14 cellular contexts compared by ENCODE assay signal in the genomic region with DNA sequence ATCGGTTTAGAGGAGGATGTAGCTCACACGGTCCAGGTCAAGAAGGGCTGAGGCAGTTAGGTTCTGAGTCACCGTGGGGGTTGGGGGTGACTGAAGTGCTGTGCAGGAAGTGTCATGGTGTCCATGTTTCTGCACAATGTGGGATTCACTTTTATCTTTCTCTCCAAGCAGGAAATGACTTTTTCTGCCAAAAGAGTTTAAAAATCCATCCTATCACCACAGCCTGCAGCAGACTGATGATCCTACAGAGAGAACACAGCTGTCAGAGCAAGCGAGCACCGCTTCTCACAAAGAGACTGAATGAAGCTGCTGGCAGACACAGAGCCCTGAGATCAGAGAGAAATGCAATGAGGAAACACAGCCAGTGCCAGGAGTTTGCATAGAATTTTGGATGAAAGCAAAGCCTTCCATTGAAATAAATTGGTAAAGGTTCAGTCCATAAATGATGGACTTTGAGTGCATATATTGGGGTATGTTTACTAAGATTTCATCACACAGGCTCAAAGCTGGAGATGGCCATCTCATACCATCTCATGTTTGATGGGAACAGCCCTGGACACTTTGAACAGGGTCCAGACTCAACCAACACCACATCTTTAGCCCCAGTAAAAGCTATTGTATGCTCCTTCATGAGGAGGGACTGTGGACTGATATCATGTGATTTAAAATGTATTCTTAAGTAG.
DNase-seq lines count a peak whose midpoint lies in the region; ATAC-seq and TF ChIP-seq lines count a peak whose summit lies in the region.
"Had no signal": no experiment of that assay in that cellular context is flagged by ENCODE, and none has a peak within 500 bp of the region (broad histone marks: within the 10 kb centered on the region; RNA-seq: fewer than 3 reads in every experiment).

No MANE protein-coding gene starts in this region.

- no peaks in the 10 kb centered on the region for H3K36me3 ChIP-seq in MG63
- no peaks in the 10 kb centered on the region for H3K36me3 ChIP-seq in fibroblast of lung (ENCODE audit: control insufficient read depth, insufficient read depth, low read length)
- H3K36me3 ChIP-seq: sigmoid colon had no signal

- ATAC-seq in GM18868 (IDR thresholded peaks at IDR 0.05; ENCODE audit: unreplicated experiment) = no peak

- no peaks in the 10 kb centered on the region for H3K79me2 ChIP-seq in fibroblast of lung (ENCODE audit: control insufficient read depth, insufficient read depth, low read length)

- no peaks in the 10 kb centered on the region for H3K36me3 Mint-ChIP-seq in mesothelial cell of epicardium
- no peaks in the 10 kb centered on the region for H3K36me3 Mint-ChIP-seq in activated T-cell treated with anti-CD3 and anti-CD28 coated beads, Interleukin-2, amount 50 U/mL, for 24 hours (ENCODE audit: low read depth)
- H3K36me3 Mint-ChIP-seq: CD14-positive monocyte had no signal

- H3K27me3 Mint-ChIP-seq in mesothelial cell of epicardium (ENCODE audit: low read depth) = peaks cover 28% of the 10 kb centered on the region
- H3K27me3 Mint-ChIP-seq in activated T-cell treated with anti-CD3 and anti-CD28 coated beads, Interleukin-2, amount 50 U/mL, for 24 hours = no peaks in the 10 kb centered on the region
- H3K27me3 Mint-ChIP-seq: central memory CD8-positive, alpha-beta T cell had no signal

- H3K4me3 ChIP-seq in MG63 (no peak overlapping the region), fibroblast of lung (replicated peaks in 1 of 4; ENCODE audit: control extremely low read depth in 1 of 4, insufficient read depth in 1 of 4, low read depth in 3 of 4, low read length in 4 of 4) (no peak overlapping the region)
- H3K4me3 ChIP-seq: sigmoid colon had no signal

- peaks cover 10% of the 10 kb centered on the region for H3K4me1 ChIP-seq in fibroblast of lung (ENCODE audit: control insufficient read depth, extremely low read depth, insufficient read depth, low read length)
- H3K4me1 ChIP-seq: sigmoid colon had no signal

- H3K4me3 Mint-ChIP-seq in mesothelial cell of epicardium = no peak overlapping the region
- H3K4me3 Mint-ChIP-seq in activated T-cell treated with anti-CD3 and anti-CD28 coated beads, Interleukin-2, amount 50 U/mL, for 24 hours = no peak overlapping the region
- H3K4me3 Mint-ChIP-seq: CD14-positive monocyte; central memory CD8-positive, alpha-beta T cell; T-helper 2 cell treated with Interferon-gamma antibody and Interleukin-4, amounts not matched to agents 5 μg/mL and 100 μg/mL, for 36 hours had no signal

- H4K20me1 ChIP-seq in fibroblast of lung (ENCODE audit: control insufficient read depth, extremely low read depth, insufficient read depth, low read length) = no peaks in the 10 kb centered on the region

- DNase-seq in Daoy (ENCODE audit: low read depth) (peak; percentile 35), MG63 (peak; percentile 83), fibroblast of lung (ENCODE audit: low read depth in 2 of 2) (peak; percentile 9 to 69), mesothelial cell of epicardium (ENCODE audit: low spot score in 2 of 2, unreplicated experiment in 2 of 2) (no peak), epidermal melanocyte (ENCODE audit: insufficient read length, low spot score) (no peak)
- no peak for DNase-seq in activated T-cell treated with anti-CD3 and anti-CD28 coated beads, Interleukin-2, amount 50 U/mL, for 24 hours
- no peak for DNase-seq in activated CD4-positive, CD25-positive, alpha-beta regulatory T cell treated with anti-CD3 and anti-CD28 coated beads, Interleukin-2, amount 50 U/mL, for 72 hours
- DNase-seq: activated CD8-positive, alpha-beta memory T cell treated with anti-CD3 and anti-CD28 coated beads, Interleukin-2, amount 50 U/mL, for 4 hours; NCI-H1694; sigmoid colon had no signal

- peak overlapping the region; percentile 27 for H3K27ac Mint-ChIP-seq in mesothelial cell of epicardium
- H3K27ac Mint-ChIP-seq in activated T-cell treated with anti-CD3 and anti-CD28 coated beads, Interleukin-2, amount 50 U/mL, for 24 hours = no peak overlapping the region
- H3K27ac Mint-ChIP-seq: CD14-positive monocyte; T-helper 2 cell treated with Interferon-gamma antibody and Interleukin-4, amounts not matched to agents 5 μg/mL and 100 μg/mL, for 36 hours had no signal

- no peak for TF ChIP-seq CTCF in fibroblast of lung (conservative IDR thresholded peaks at IDR 0.05 in 1 of 2, IDR thresholded peaks at IDR 0.05 in 1 of 2; ENCODE audit: low read depth in 1 of 2, low read length in 2 of 2)
- no peak for TF ChIP-seq CTCF in mesothelial cell of epicardium (IDR thresholded peaks at IDR 0.05; ENCODE audit: unreplicated experiment)

- peaks cover 11% of the 10 kb centered on the region for H3K4me1 Mint-ChIP-seq in mesothelial cell of epicardium
- H3K4me1 Mint-ChIP-seq in activated T-cell treated with anti-CD3 and anti-CD28 coated beads, Interleukin-2, amount 50 U/mL, for 24 hours (ENCODE audit: low read depth) = no peaks in the 10 kb centered on the region
- H3K4me1 Mint-ChIP-seq: CD14-positive monocyte; central memory CD8-positive, alpha-beta T cell had no signal

- H3K27ac ChIP-seq in fibroblast of lung (ENCODE audit: insufficient read depth, low read length) = peak overlapping the region; percentile 30
- H3K27ac ChIP-seq: sigmoid colon had no signal

- 0 out of 2 replicates have a peak, but pooled peaks cover 2% of the 10 kb centered on the region for H3K9me3 ChIP-seq in MG63
- no peaks in the 10 kb centered on the region for H3K9me3 ChIP-seq in fibroblast of lung (ENCODE audit: control insufficient read depth, insufficient read depth, low read depth, low read length)
- H3K9me3 ChIP-seq: sigmoid colon had no signal

- H3K4me2 ChIP-seq in fibroblast of lung (ENCODE audit: extremely low read depth, insufficient read depth, low read length) = peak overlapping the region; percentile 54

- H3K9me3 Mint-ChIP-seq in mesothelial cell of epicardium = peaks cover 2% of the 10 kb centered on the region
- peaks cover 18% of the 10 kb centered on the region for H3K9me3 Mint-ChIP-seq in activated T-cell treated with anti-CD3 and anti-CD28 coated beads, Interleukin-2, amount 50 U/mL, for 24 hours

- peak overlapping the region; percentile 66 for H2AFZ ChIP-seq in fibroblast of lung (ENCODE audit: low read length)

- H3K9ac ChIP-seq in fibroblast of lung (ENCODE audit: insufficient read depth, low read length) = no peak overlapping the region

- no peaks in the 10 kb centered on the region for H3K27me3 ChIP-seq in MG63
- no peaks in the 10 kb centered on the region for H3K27me3 ChIP-seq in fibroblast of lung (ENCODE audit: control insufficient read depth, insufficient read depth, low read length)
- H3K27me3 ChIP-seq: sigmoid colon had no signal

Comparison
In these comparisons a context has a peak if more than half of its experiments do, and no peak if none do; other contexts are left out.
1. DNase-seq: peak in Daoy (single experiment), MG63 (single experiment) and fibroblast of lung (2 of 2); none in mesothelial cell of epicardium (0 of 2), activated T-cell treated with anti-CD3 and anti-CD28 coated beads, Interleukin-2, amount 50 U/mL, for 24 hours (single experiment), activated CD4-positive, CD25-positive, alpha-beta regulatory T cell treated with anti-CD3 and anti-CD28 coated beads, Interleukin-2, amount 50 U/mL, for 72 hours (single experiment) and epidermal melanocyte (single experiment).